ENCODE assay signal across 8 cellular contexts in genomic region chr2:75710577-75711253, GRCh38. TPM values are rescaled to one million over a fixed set of nuclear protein-coding genes. Genes with fewer than 3 reads are reported as not detected.
A peak's percentile ranks its signal among the peaks of the same experiment; 100 is the strongest.
DNase-seq lines count a peak whose midpoint lies in the region; TF ChIP-seq lines count a peak whose summit lies in the region.

Gene GCFC2, minus strand, starts transcription at chr2:75710915. Its CDS starts 60 bp downstream, at chr2:75710855.

- H3K4me2 ChIP-seq in SK-N-SH = peak within 1 kb of the TSS; percentile 88

- H3K27me3 Mint-ChIP-seq in HFFc6 (ENCODE audit: insufficient read depth) (no peaks in the 10 kb centered on the region; the same call in 1 of the 2 replicates), osteocyte (ENCODE audit: unreplicated experiment) (peaks cover 7% of the 10 kb centered on the region)
- H3K27me3 Mint-ChIP-seq in activated naive CD4-positive, alpha-beta T cell treated with anti-CD3 and anti-CD28 coated beads, Interleukin-2, amount 50 U/mL, for 24 hours = no peaks in the 10 kb centered on the region

- peak within 1 kb of the TSS; percentile 96 for H3K27ac Mint-ChIP-seq in HFFc6
- H3K27ac Mint-ChIP-seq in activated naive CD4-positive, alpha-beta T cell treated with anti-CD3 and anti-CD28 coated beads, Interleukin-2, amount 50 U/mL, for 24 hours = peak within 1 kb of the TSS; percentile 94
- H3K27ac Mint-ChIP-seq in osteocyte (ENCODE audit: unreplicated experiment) = peak within 1 kb of the TSS; percentile 91

- no peaks in the 10 kb centered on the region for H3K9me2 ChIP-seq in SK-N-SH

- H3K79me2 ChIP-seq in SK-N-SH (ENCODE audit: insufficient read depth) = peaks cover 17% of the 10 kb centered on the region

- WGBS in SK-N-SH (ENCODE audit: low lambda C conversion rate) = 33% methylated on average over 14 of the region's 66 CpGs
- WGBS in thymus = 4% methylated on average over 66 of the region's 66 CpGs

- POLR2A ChIA-PET in GM10248 (lab: Yijun Ruan, JAX) (no interaction called here), SK-N-SH (lab: Yijun Ruan, JAX) (no interaction called here)

- DNase-seq in GM10248 (ENCODE audit: extremely low spot score) = peak; percentile 92
- DNase-seq in HFFc6 = peak; percentile 75
- DNase-seq in NAMALWA (ENCODE audit: low spot score) = peak; percentile 79
- peak; percentile 95 for DNase-seq in SK-N-SH
- peak; percentile 86 for DNase-seq in glomerular visceral epithelial cell (ENCODE audit: extremely low spot score)
- peak; percentile 96 for DNase-seq in osteocyte (ENCODE audit: extremely low spot score, unreplicated experiment)

- H3K9me3 ChIP-seq in SK-N-SH (no peaks in the 10 kb centered on the region), thymus (ENCODE audit: control insufficient read depth) (no peaks in the 10 kb centered on the region)

- H3K4me3 Mint-ChIP-seq in HFFc6 (peak within 1 kb of the TSS; percentile 95), osteocyte (ENCODE audit: unreplicated experiment) (peak within 1 kb of the TSS; percentile 78)
- H3K4me3 Mint-ChIP-seq in activated naive CD4-positive, alpha-beta T cell treated with anti-CD3 and anti-CD28 coated beads, Interleukin-2, amount 50 U/mL, for 24 hours = peak within 1 kb of the TSS; percentile 86

- H3K27ac ChIP-seq in SK-N-SH (ENCODE audit: low read depth in 2 of 2, low read length in 1 of 2) (peak within 1 kb of the TSS; percentile 68 to 79), thymus (ENCODE audit: low read depth) (peak within 1 kb of the TSS; percentile 98)

- H2AFZ ChIP-seq in SK-N-SH (ENCODE audit: low read depth) = peak within 1 kb of the TSS; percentile 96

- 0 out of 4 replicates have a peak, but pooled peaks of 1 of the 2 experiments have one; percentile 30 for TF ChIP-seq EP300 in SK-N-SH (IDR thresholded peaks at IDR 0.05; ENCODE audit: borderline replicate concordance in 1 of 2, low read depth in 1 of 2, low read length in 1 of 2)

- H3K4me1 Mint-ChIP-seq in HFFc6 (ENCODE audit: low read depth) (peaks cover 45% of the 10 kb centered on the region), osteocyte (ENCODE audit: unreplicated experiment) (peaks cover 31% of the 10 kb centered on the region)
- H3K4me1 Mint-ChIP-seq in activated naive CD4-positive, alpha-beta T cell treated with anti-CD3 and anti-CD28 coated beads, Interleukin-2, amount 50 U/mL, for 24 hours = peaks cover 37% of the 10 kb centered on the region

- CTCF ChIA-PET in GM10248 (lab: Yijun Ruan, JAX) = interaction anchor here (0.8 to 2.4 kb wide), 10 partner anchors 11 to 792 kb away, joined by 3 to 6 read pairs (median 3); partner anchors contain the start of gene MRPL19
- CTCF ChIA-PET in SK-N-SH (lab: Yijun Ruan, JAX) = interaction anchor here (1.1 kb wide), 1 partner anchor 1809 kb away, joined by 3 read pairs; no protein-coding TSS in a partner anchor

- H3K9me3 Mint-ChIP-seq in HFFc6 (no peaks in the 10 kb centered on the region), osteocyte (ENCODE audit: unreplicated experiment) (no peaks in the 10 kb centered on the region)
- no peaks in the 10 kb centered on the region for H3K9me3 Mint-ChIP-seq in activated naive CD4-positive, alpha-beta T cell treated with anti-CD3 and anti-CD28 coated beads, Interleukin-2, amount 50 U/mL, for 24 hours

- peaks cover 13% of the 10 kb centered on the region for H3F3A ChIP-seq in SK-N-SH (replicated peaks; ENCODE audit: insufficient read depth)

- TF ChIP-seq CTCF in GM10248 (IDR thresholded peaks at IDR 0.05; ENCODE audit: control extremely low read depth, extremely low read depth, low read depth, missing control alignments) = peak; percentile 49
- peak; percentile 69 for TF ChIP-seq CTCF in HFFc6 (IDR thresholded peaks at IDR 0.05)
- peak; percentile 39 for TF ChIP-seq CTCF in SK-N-SH (IDR thresholded peaks at IDR 0.05)
- peak; percentile 57 for TF ChIP-seq CTCF in osteocyte (IDR thresholded peaks at IDR 0.05)

- H3K4me1 ChIP-seq in SK-N-SH (ENCODE audit: control insufficient read depth in 1 of 2, insufficient read depth in 2 of 2, low read depth in 1 of 2, low read length in 1 of 2) (peaks cover 3 to 10% of the 10 kb centered on the region in 2 experiments; a peak in 3 of 4 replicates), thymus (ENCODE audit: control insufficient read depth, insufficient read depth, low read length) (peaks cover 4% of the 10 kb centered on the region)

- H3K36me3 Mint-ChIP-seq in HFFc6 (ENCODE audit: low read depth) (no peaks in the 10 kb centered on the region), osteocyte (ENCODE audit: unreplicated experiment) (peaks cover 4% of the 10 kb centered on the region)
- peaks cover 5% of the 10 kb centered on the region for H3K36me3 Mint-ChIP-seq in activated naive CD4-positive, alpha-beta T cell treated with anti-CD3 and anti-CD28 coated beads, Interleukin-2, amount 50 U/mL, for 24 hours

- no peaks in the 10 kb centered on the region for H4K20me1 ChIP-seq in SK-N-SH (ENCODE audit: insufficient read depth)

- peak within 1 kb of the TSS; percentile 66 to 71 for H3K4me3 ChIP-seq in SK-N-SH (ENCODE audit: low read depth in 2 of 2, low read length in 1 of 2)
- peak within 1 kb of the TSS; percentile 86 for H3K4me3 ChIP-seq in thymus (ENCODE audit: low read length)

- TF ChIP-seq RAD21 in SK-N-SH (IDR thresholded peaks at IDR 0.05; ENCODE audit: low read length) = no peak

- H3K9ac ChIP-seq in SK-N-SH = peak within 1 kb of the TSS; percentile 72

- H3K27me3 ChIP-seq in SK-N-SH (ENCODE audit: insufficient read depth) (no peaks in the 10 kb centered on the region), thymus (ENCODE audit: control insufficient read depth, insufficient read depth) (no peaks in the 10 kb centered on the region)

- H3K36me3 ChIP-seq in SK-N-SH (replicated peaks in 1 of 2; ENCODE audit: control insufficient read depth in 1 of 2, insufficient read depth in 2 of 2, low read length in 1 of 2) (peaks cover 5% of the 10 kb centered on the region in 2 experiments), thymus (ENCODE audit: control insufficient read depth, insufficient read depth) (no peaks in the 10 kb centered on the region)

TF ChIP-seq in SK-N-SH, 30 proteins besides CTCF, POLR2A, EP300 and RAD21:
- TF ChIP-seq TAF1 (IDR thresholded peaks at IDR 0.05; ENCODE audit: borderline replicate concordance, low read depth, low read length) (peak; percentile 71), NRF1 (IDR thresholded peaks at IDR 0.05; ENCODE audit: low read depth, low read length) (peak; percentile 34), ZBTB33 (IDR thresholded peaks at IDR 0.05; ENCODE audit: borderline replicate concordance, low read depth) (no peak), USF1 (IDR thresholded peaks at IDR 0.05; ENCODE audit: borderline replicate concordance, low read depth) (0 out of 2 replicates have a peak, but pooled peaks have one; percentile 49), MAX (IDR thresholded peaks at IDR 0.05; ENCODE audit: low read depth) (peak; percentile 96), RXRA (IDR thresholded peaks at IDR 0.05; ENCODE audit: borderline replicate concordance, low read depth) (no peak), POLR2AphosphoS5 (IDR thresholded peaks at IDR 0.05; ENCODE audit: low read depth, low read length) (peak; percentile 69), GABPA (IDR thresholded peaks at IDR 0.05; ENCODE audit: low read depth) (peak; percentile 75), ELF1 (IDR thresholded peaks at IDR 0.05) (peak; percentile 65), YY1 (IDR thresholded peaks at IDR 0.05; ENCODE audit: low read depth) (peak; percentile 85), PBX3 (IDR thresholded peaks at IDR 0.05) (no peak)
TF ChIP-seq in SK-N-SH: peak in this region for 8.

RNA-seq across cellular contexts. Expression of gene GCFC2, which starts in this region (rescaled TPM):
- 10 to 100 TPM in 5 of 6 experiments, 1 to 10 TPM in 1; 9.8 to 16.0 (median 13.0) TPM for total RNA-seq in HFFc6 (2021; fragmentation: NEBNext Ultra II Directional; extraction: Animal tissue kit (Norgen Biotek cat#: 25700))
- polyA plus RNA-seq in SK-N-SH (2012; rRNA removed) = 7.7 and 8.9 TPM in 2 replicates
- 8.0 and 11.2 TPM in 2 replicates for polyA plus RNA-seq in SK-N-SH (2012; cell fraction: cytosol; rRNA removed)
- 15.1 and 16.8 TPM in 2 replicates for polyA plus RNA-seq in SK-N-SH (2012; cell fraction: nucleus; rRNA removed)
- total RNA-seq in osteocyte = 13.2 and 16.3 TPM in 2 replicates
- 46.5 TPM for polyA plus RNA-seq in thymus

Comparison
In these comparisons a context has a peak if more than half of its experiments do, and no peak if none do; other contexts are left out.
1. Peak in every context shown above with its lines: DNase-seq, H3K4me3 ChIP-seq and H3K27ac ChIP-seq.